In genomic region chr20:47317127-47317895, GRCh38 we compare ENCODE assay signal across 8 cellular contexts. TPM values are rescaled to one million over a fixed set of nuclear protein-coding genes. Genes with fewer than 3 reads are reported as not detected.
DNase-seq lines count a peak whose midpoint lies in the region; ATAC-seq, FAIRE-seq and TF ChIP-seq lines count a peak whose summit lies in the region.

No MANE protein-coding gene starts in this region.

- POLR2A ChIA-PET in H1 (lab: Charles Lee; ENCODE audit: partially characterized antibody) = interaction anchor here (0.6 to 31.3 kb wide), 14 partner anchors 11 to 357 kb away, joined by 3 to 1191 read pairs (median 4); partner anchors contain the start of gene ZMYND8

- H3K18ac ChIP-seq in H1 (ENCODE audit: extremely low read depth, low read length) = peak overlapping the region; percentile 100

- DNase-seq in Caki2 (ENCODE audit: low read depth) (peak; percentile 94), NCI-H2171 treated with DMSO at 0.1 percent for 48 hours (lab: John Stamatoyannopoulos, UW) (peak; percentile 92), H1 (ENCODE audit: low read depth in 1 of 2, low spot score in 2 of 2) (no peak), midbrain (lab: John Stamatoyannopoulos, UW) (peak; percentile 36)
- peak; percentile 20 to 32 for DNase-seq in activated CD8-positive, alpha-beta memory T cell treated with anti-CD3 and anti-CD28 coated beads for 1 hour (ENCODE audit: extremely low read depth in 1 of 2, low read depth in 1 of 2)
- peak; percentile 15 to 32 for DNase-seq in stimulated activated CD8-positive, alpha-beta memory T cell treated with anti-CD3 and anti-CD28 coated beads, Interleukin-2, amount 100 ng/mL, for 1 hour (ENCODE audit: low read depth in 2 of 2)

- no peak overlapping the region for H2AFZ ChIP-seq in H1 (ENCODE audit: low read length)

- no peak for ATAC-seq in GM19023 (IDR thresholded peaks at IDR 0.05; ENCODE audit: unreplicated experiment)
- no peak for ATAC-seq in HG03039 (IDR thresholded peaks at IDR 0.05; ENCODE audit: unreplicated experiment)

- TF ChIP-seq RAD21 in H1 (IDR thresholded peaks at IDR 0.05 in 1 of 2, conservative IDR thresholded peaks at IDR 0.05 in 1 of 2; ENCODE audit: low read depth in 2 of 2, low read length in 2 of 2) = no peak

- H3K9me3 ChIP-seq in H1 (ENCODE audit: insufficient read depth in 2 of 2, low read depth in 1 of 2, low read length in 1 of 2) = no peaks in the 10 kb centered on the region

- FAIRE-seq in H1 (lab: Jason Lieb, UNC) = no peak

- H3K27me3 ChIP-seq in H1 (replicated peaks in 1 of 4; ENCODE audit: control insufficient read depth in 3 of 4, extremely low read depth in 1 of 4, insufficient read depth in 3 of 4, low read length in 3 of 4) = no peaks in the 10 kb centered on the region

- in situ Hi-C loops in Caki2 (cut with HindIII; ENCODE audit: low pct_unique_long_range_greater_than_20kb, low sequenced_read_pairs) = no loop called here

- peak overlapping the region; percentile 100 for H2AK5ac ChIP-seq in H1 (ENCODE audit: low read depth, low read length)

- H3K4me1 ChIP-seq in H1 (replicated peaks in 1 of 4; ENCODE audit: control insufficient read depth in 3 of 4, insufficient read depth in 4 of 4, low read length in 3 of 4) = peaks cover 51 to 68% (median 55%) of the 10 kb centered on the region in 4 experiments

- H2BK5ac ChIP-seq in H1 (ENCODE audit: low read depth, low read length) = peak overlapping the region; percentile 100

- H3K36me3 ChIP-seq in H1 (ENCODE audit: control insufficient read depth in 2 of 4, insufficient read depth in 4 of 4, low read length in 3 of 4) = no peaks in the 10 kb centered on the region; a peak in 1 of 8 replicates

- peak overlapping the region; percentile 77 for H2BK15ac ChIP-seq in H1 (ENCODE audit: low read length)

- H3K4ac ChIP-seq in H1 (replicated peaks; ENCODE audit: insufficient read length, low read depth, low read length) = peak overlapping the region; percentile 100

- H4K5ac ChIP-seq in H1 (ENCODE audit: insufficient read length, low read depth, low read length) = peak overlapping the region; percentile 90

- peak overlapping the region; percentile 97 for H3K27ac ChIP-seq in H1 (ENCODE audit: low read depth, low read length)

- H2BK20ac ChIP-seq in H1 (ENCODE audit: low read length) = peak overlapping the region; percentile 93

- peaks cover 12% of the 10 kb centered on the region for H3K23me2 ChIP-seq in H1 (ENCODE audit: low read depth, low read length)

- peak in 1 of 2 experiments; percentile 27; a peak in 2 of 3 replicates for TF ChIP-seq POLR2A in H1 (IDR thresholded peaks at IDR 0.05; ENCODE audit: control extremely low read depth in 1 of 2, low read depth in 2 of 2, low read length in 2 of 2)

- H4K20me1 ChIP-seq in H1 (replicated peaks in 1 of 2; ENCODE audit: control insufficient read depth in 1 of 2, insufficient read depth in 2 of 2, low read length in 2 of 2) = no peaks in the 10 kb centered on the region

- no peak for TF ChIP-seq EP300 in H1 (IDR thresholded peaks at IDR 0.05; ENCODE audit: borderline replicate concordance in 1 of 2, low read depth in 2 of 2, low read length in 2 of 2)

- CTCF ChIA-PET in H1 (lab: Charles Lee; ENCODE audit: partially characterized antibody) = interaction anchor here (0.7 to 2.6 kb wide), 13 partner anchors 13 to 67 kb away, joined by 3 to 11 read pairs (median 3); no protein-coding TSS in a partner anchor

- peak overlapping the region; percentile 100 for H4K91ac ChIP-seq in H1 (replicated peaks; ENCODE audit: insufficient read length, low read length)

- peak overlapping the region; percentile 72 to 99 for H3K4me2 ChIP-seq in H1 (ENCODE audit: insufficient read depth in 1 of 2, low read depth in 2 of 2, low read length in 2 of 2)

- H3K4me3 ChIP-seq in H1 (ENCODE audit: extremely low read depth in 1 of 4, insufficient read depth in 2 of 4, low read depth in 3 of 4, low read length in 4 of 4) = peak overlapping the region in 2 of 4 experiments; percentile 37 to 58; a peak in 3 of 8 replicates

- peaks cover 4% of the 10 kb centered on the region; the same call in 1 of the 2 replicates for H3K79me1 ChIP-seq in H1 (ENCODE audit: low read depth, low read length)

- H3K9ac ChIP-seq in H1 (replicated peaks in 1 of 4; ENCODE audit: extremely low read depth in 1 of 4, low read depth in 3 of 4, low read length in 3 of 4) = peak overlapping the region; percentile 53 to 95 (median 77)

- peak overlapping the region; percentile 100 for H2BK12ac ChIP-seq in H1 (ENCODE audit: low read depth, low read length)

- H2BK120ac ChIP-seq in H1 (replicated peaks; ENCODE audit: low read depth, low read length) = peak overlapping the region; percentile 97

- no peak for TF ChIP-seq CTCF in H1 (IDR thresholded peaks at IDR 0.05; ENCODE audit: control extremely low read depth in 1 of 3, insufficient read depth in 1 of 3, low read depth in 1 of 3, low read length in 3 of 3)

- no peak overlapping the region for H3K23ac ChIP-seq in H1 (ENCODE audit: insufficient read length)

- peaks cover 14 to 74% of the 10 kb centered on the region in 2 experiments for H3K79me2 ChIP-seq in H1 (ENCODE audit: control insufficient read depth in 1 of 2, insufficient read depth in 2 of 2, low read length in 2 of 2)

- peak overlapping the region; percentile 84; the same call in 1 of the 2 replicates for H4K8ac ChIP-seq in H1 (ENCODE audit: extremely low read depth, insufficient read depth, low read length)

- WGBS in H1 (ENCODE audit: extremely low coverage in 1 of 2, insufficient coverage in 1 of 2, insufficient read length in 1 of 2, insufficient replicate concordance in 2 of 2, low coverage in 1 of 2, low lambda C conversion rate in 2 of 2, missing lambda C conversion rate in 1 of 2), 2 experiments = 26% methylated on average over 12 of the region's 13 CpGs; no CpG with 5 or more reads in 1 of the 2 experiments

- H3K14ac ChIP-seq in H1 (ENCODE audit: insufficient read length) = peak overlapping the region; percentile 21

- H3K56ac ChIP-seq in H1 (replicated peaks; ENCODE audit: insufficient read length, low read depth, low read length) = peak overlapping the region; percentile 77

TF ChIP-seq in H1, 55 proteins besides CTCF, POLR2A, EP300 and RAD21 (continues in another document):
- TF ChIP-seq JUND (IDR thresholded peaks at IDR 0.05; ENCODE audit: low read length) (peak; percentile 29; the same call in 1 of the 2 replicates), CBX8 (IDR thresholded peaks at IDR 0.05; ENCODE audit: borderline replicate concordance, low read depth, low read length) (no peak), E2F6 (IDR thresholded peaks at IDR 0.05) (no peak; the same call in none of the 2 replicates), ATF2 (IDR thresholded peaks at IDR 0.05; ENCODE audit: low read length) (no peak), USF2 (IDR thresholded peaks at IDR 0.05; ENCODE audit: low read length) (peak; percentile 2; the same call in 1 of the 2 replicates), CHD1 (IDR thresholded peaks at IDR 0.05; ENCODE audit: low read depth, low read length) (0 out of 2 replicates have a peak, but pooled peaks have one; percentile 12), BRCA1 (IDR thresholded peaks at IDR 0.05; ENCODE audit: low read depth, low read length) (no peak), NANOG (IDR thresholded peaks at IDR 0.05; ENCODE audit: insufficient read depth, low read depth, low read length, poor library complexity, severe bottlenecking) (no peak), SP2 (IDR thresholded peaks at IDR 0.05; ENCODE audit: low read length) (no peak), HDAC2 (IDR thresholded peaks at IDR 0.05; ENCODE audit: borderline replicate concordance in 1 of 2, low read depth in 2 of 2, low read length in 2 of 2) (no peak), SP4 (IDR thresholded peaks at IDR 0.05; ENCODE audit: low read length) (no peak), TBP (IDR thresholded peaks at IDR 0.05; ENCODE audit: low read depth, low read length) (0 out of 2 replicates have a peak, but pooled peaks have one; percentile 13), SP1 (IDR thresholded peaks at IDR 0.05; ENCODE audit: low read depth, low read length) (no peak), TCF12 (IDR thresholded peaks at IDR 0.05; ENCODE audit: low read depth, low read length) (no peak), POLR2AphosphoS5 (IDR thresholded peaks at IDR 0.05; ENCODE audit: low read depth, low read length) (peak; percentile 83)

RNA-seq across cellular contexts. Expression of gene ZMYND8, which starts 39.2 kb away (rescaled TPM):
- 7.8 and 14.5 TPM in 2 replicates for total RNA-seq in Caki2 (2014; rRNA removed; shearing (Covaris generic); ENCODE audit: low replicate concordance)
- 163 TPM in 2 replicates for total RNA-seq in H1 (2021; fragmentation: NEBNext Ultra II Directional; extraction: Animal tissue kit (Norgen Biotek cat#: 25700))
- 50.5 and 58.5 TPM in 2 replicates for polyA plus RNA-seq in H1 (2011; rRNA removed)
- polyA plus RNA-seq in H1 (2011; cell fraction: cytosol; rRNA removed) = 66.1 TPM
- polyA plus RNA-seq in H1 (2011; cell fraction: nucleus; rRNA removed) = 123 TPM
- polyA plus RNA-seq in H1 (2012, experiment 1 of 2) = 71.7 to 113 TPM (median 77.5 TPM) in 4 replicates
- 9.8 TPM for polyA plus RNA-seq in H1 (2012, experiment 2 of 2)
- 70.7 TPM for polyA plus RNA-seq in H1 (2013, experiment 1 of 2)
- 69.6 TPM for polyA plus RNA-seq in H1 (2013, experiment 2 of 2)
- 67.9 and 102 TPM in 2 replicates for polyA minus RNA-seq in H1 (2011; rRNA and poly(A)+ RNA removed)
- polyA minus RNA-seq in H1 (2011; cell fraction: cytosol; rRNA and poly(A)+ RNA removed) = 53.2 TPM
- polyA minus RNA-seq in H1 (2011; cell fraction: nucleus; rRNA and poly(A)+ RNA removed) = 91.2 TPM

Comparison
In these comparisons a context has a peak if more than half of its experiments do, and no peak if none do; other contexts are left out.
1. DNase-seq: peak in Caki2 (single experiment), NCI-H2171 treated with DMSO at 0.1 percent for 48 hours (single experiment), activated CD8-positive, alpha-beta memory T cell treated with anti-CD3 and anti-CD28 coated beads for 1 hour (2 of 2), midbrain (single experiment) and stimulated activated CD8-positive, alpha-beta memory T cell treated with anti-CD3 and anti-CD28 coated beads, Interleukin-2, amount 100 ng/mL, for 1 hour (2 of 2); none in H1 (0 of 2).
2. RNA of gene ZMYND8, which starts 39.2 kb away (total RNA-seq): 163 TPM in H1; 7.8 to 14.5 TPM in Caki2; every median in the first group is over 10 times any median in the second.